1 cellular context compared by ENCODE assay signal in the genomic region with DNA sequence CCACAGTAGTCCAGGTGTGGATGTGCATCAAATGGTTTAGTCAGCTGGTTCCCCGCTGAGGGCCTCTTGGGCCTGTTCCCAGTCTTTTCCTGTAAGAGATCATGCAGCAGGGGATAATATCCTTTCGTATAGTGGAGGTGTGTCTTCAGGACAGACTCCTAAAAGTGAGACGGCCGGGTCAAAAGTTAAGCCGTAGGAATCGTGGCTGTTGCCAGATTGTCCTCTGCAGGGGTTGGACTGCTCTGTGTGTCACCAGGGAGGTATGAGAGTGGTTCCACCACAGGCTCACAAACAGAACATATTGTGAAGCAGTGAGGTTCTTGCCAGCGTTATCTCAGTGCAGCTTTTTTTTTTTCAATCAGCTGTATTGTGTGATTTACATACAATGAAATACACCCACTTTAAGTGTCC.
TF ChIP-seq lines count a peak whose summit lies in the region.

No MANE protein-coding gene starts in this region.

TF ChIP-seq in WTC11, 78 proteins besides CTCF, POLR2A, EP300 and RAD21 (continued from another document):
- TF ChIP-seq, protein P1, sequence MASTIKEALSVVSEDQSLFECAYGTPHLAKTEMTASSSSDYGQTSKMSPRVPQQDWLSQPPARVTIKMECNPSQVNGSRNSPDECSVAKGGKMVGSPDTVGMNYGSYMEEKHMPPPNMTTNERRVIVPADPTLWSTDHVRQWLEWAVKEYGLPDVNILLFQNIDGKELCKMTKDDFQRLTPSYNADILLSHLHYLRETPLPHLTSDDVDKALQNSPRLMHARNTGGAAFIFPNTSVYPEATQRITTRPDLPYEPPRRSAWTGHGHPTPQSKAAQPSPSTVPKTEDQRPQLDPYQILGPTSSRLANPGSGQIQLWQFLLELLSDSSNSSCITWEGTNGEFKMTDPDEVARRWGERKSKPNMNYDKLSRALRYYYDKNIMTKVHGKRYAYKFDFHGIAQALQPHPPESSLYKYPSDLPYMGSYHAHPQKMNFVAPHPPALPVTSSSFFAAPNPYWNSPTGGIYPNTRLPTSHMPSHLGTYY (CRISPR knock-in tag; IDR thresholded peaks at IDR 0.05) = no peak
- TF ChIP-seq HMGA2 (CRISPR knock-in tag; IDR thresholded peaks at IDR 0.05) (no peak), ZNF396 (CRISPR knock-in tag; IDR thresholded peaks at IDR 0.05; ENCODE audit: borderline replicate concordance) (no peak), SMAD4 (CRISPR knock-in tag; IDR thresholded peaks at IDR 0.05) (no peak)
